18 cellular contexts compared by ENCODE assay signal in genomic region chr2:200130762-200131166, GRCh38.
DNase-seq lines count a peak whose midpoint lies in the region; ATAC-seq, FAIRE-seq and TF ChIP-seq lines count a peak whose summit lies in the region.
"Had no signal": no experiment of that assay in that cellular context is flagged by ENCODE, and none has a peak within 500 bp of the region (broad histone marks: within the 10 kb centered on the region; RNA-seq: fewer than 3 reads in every experiment).

No MANE protein-coding gene starts in this region.

- H3K4me3 ChIP-seq in H1 (ENCODE audit: extremely low read depth in 1 of 4, insufficient read depth in 2 of 4, low read depth in 3 of 4, low read length in 4 of 4) (no peak overlapping the region), mesendoderm (ENCODE audit: low read length) (no peak overlapping the region)
- H3K4me3 ChIP-seq: hepatocyte had no signal

- H3K4ac ChIP-seq in H1 (replicated peaks; ENCODE audit: insufficient read length, low read depth, low read length) (peak overlapping the region; percentile 80), mesendoderm (ENCODE audit: low read depth, low read length) (no peak overlapping the region)

- H3K9ac ChIP-seq in H1 (replicated peaks in 1 of 4; ENCODE audit: extremely low read depth in 1 of 4, low read depth in 3 of 4, low read length in 3 of 4) (no peak overlapping the region), mesendoderm (ENCODE audit: low read length) (no peak overlapping the region)
- H3K9ac ChIP-seq: KMS-11 had no signal

- no peak overlapping the region for H2BK20ac ChIP-seq in H1 (ENCODE audit: low read length)

- H3K36me3 ChIP-seq in H1 (ENCODE audit: control insufficient read depth in 2 of 4, insufficient read depth in 4 of 4, low read length in 3 of 4) (peaks cover 0 to 9% (median 2%) of the 10 kb centered on the region in 4 experiments; a peak in 3 of 8 replicates), mesendoderm (ENCODE audit: control insufficient read depth, insufficient read depth, low read length) (no peaks in the 10 kb centered on the region)

- H2BK15ac ChIP-seq in H1 (ENCODE audit: low read length) (no peak overlapping the region), mesendoderm (replicated peaks; ENCODE audit: low read depth) (no peak overlapping the region)

- H3K56ac ChIP-seq in H1 (replicated peaks; ENCODE audit: insufficient read length, low read depth, low read length) (no peak overlapping the region), mesendoderm (ENCODE audit: low read length) (peak overlapping the region; percentile 67)

- no peaks in the 10 kb centered on the region for H3K23me2 ChIP-seq in H1 (ENCODE audit: low read depth, low read length)

- 68% methylated on average over 5 of the region's 5 CpGs; no CpG with 5 or more reads in 1 of the 2 experiments for WGBS in H1 (ENCODE audit: extremely low coverage in 1 of 2, insufficient coverage in 1 of 2, insufficient read length in 1 of 2, insufficient replicate concordance in 2 of 2, low coverage in 1 of 2, low lambda C conversion rate in 2 of 2, missing lambda C conversion rate in 1 of 2), 2 experiments
- no CpG with 5 or more reads among the region's 5 CpGs for WGBS in mesendoderm (ENCODE audit: extremely low coverage, insufficient coverage, low lambda C conversion rate)

- H3K4me1 ChIP-seq in H1 (replicated peaks in 1 of 4; ENCODE audit: control insufficient read depth in 3 of 4, insufficient read depth in 4 of 4, low read length in 3 of 4): peaks cover 0 to under 1% (median 0%) of the 10 kb centered on the region in 4 experiments; a peak in 2 of 7 replicates
- peaks cover 2% of the 10 kb centered on the region for H3K4me1 ChIP-seq in mesendoderm (ENCODE audit: control insufficient read depth, low read depth, low read length)

- no peaks in the 10 kb centered on the region for H3K27me3 ChIP-seq in H1 (replicated peaks in 1 of 4; ENCODE audit: control insufficient read depth in 3 of 4, extremely low read depth in 1 of 4, insufficient read depth in 3 of 4, low read length in 3 of 4)
- no peaks in the 10 kb centered on the region for H3K27me3 ChIP-seq in mesendoderm (ENCODE audit: insufficient read depth, low read length, poor library complexity)
- H3K27me3 ChIP-seq: hepatocyte had no signal

- H3K18ac ChIP-seq in H1 (ENCODE audit: extremely low read depth, low read length): no peak overlapping the region
- no peak overlapping the region for H3K18ac ChIP-seq in mesendoderm (ENCODE audit: low read length)

- H3K79me2 ChIP-seq in H1 (ENCODE audit: control insufficient read depth in 1 of 2, insufficient read depth in 2 of 2, low read length in 2 of 2) (no peaks in the 10 kb centered on the region), mesendoderm (ENCODE audit: control insufficient read depth, insufficient read depth, low read length) (no peaks in the 10 kb centered on the region)
- H3K79me2 ChIP-seq: hepatocyte had no signal

- H3K9me3 ChIP-seq in H1 (ENCODE audit: insufficient read depth in 2 of 2, low read depth in 1 of 2, low read length in 1 of 2): peaks cover 15 to 16% of the 10 kb centered on the region in 2 experiments

- CTCF ChIA-PET in H1 (lab: Charles Lee; ENCODE audit: partially characterized antibody): interaction anchor here (0.6 to 2.0 kb wide), 5 partner anchors 8 to 340 kb away, joined by 3 to 5 read pairs (median 4); no protein-coding TSS in a partner anchor

- H3K23ac ChIP-seq in H1 (ENCODE audit: insufficient read length) (no peak overlapping the region), mesendoderm (ENCODE audit: low read length) (no peak overlapping the region)

- no peak overlapping the region for H2AK5ac ChIP-seq in H1 (ENCODE audit: low read depth, low read length)
- H2AK5ac ChIP-seq in mesendoderm (ENCODE audit: low read length): no peak overlapping the region

- DNase-seq in EL: peak; percentile 11
- DNase-seq in NCI-H748 treated with DMSO at 0.1 percent for 48 hours (lab: John Stamatoyannopoulos, UW): peak; percentile 26
- DNase-seq in H1 (ENCODE audit: low read depth in 1 of 2, low spot score in 2 of 2): no peak
- peak; percentile 82 for DNase-seq in mesendoderm
- DNase-seq in GM03348 (ENCODE audit: low spot score): no peak
- DNase-seq: activated effector memory CD4-positive, alpha-beta T cell treated with Interleukin-2 at 50 U/mL for 16 hours; amniotic stem cell; naive thymus-derived CD4-positive, alpha-beta T cell; NCI-H187 treated with DMSO at 0.1 percent for 48 hours; NCI-H524; RPMI8226; stimulated activated CD4-positive, alpha-beta T cell treated with anti-CD3 and anti-CD28 coated beads, Interleukin-15, amount 100 ng/mL, for 24 hours had no signal

- FAIRE-seq in H1 (lab: Jason Lieb, UNC): no peak

- H2BK5ac ChIP-seq in H1 (ENCODE audit: low read depth, low read length) (0 out of 2 replicates have a peak overlapping the region, but pooled peaks have one; percentile 1), mesendoderm (ENCODE audit: low read length) (peak overlapping the region; percentile 51)

- no peak overlapping the region for H2AFZ ChIP-seq in H1 (ENCODE audit: low read length)
- H2AFZ ChIP-seq: hepatocyte had no signal

- H2BK12ac ChIP-seq in H1 (ENCODE audit: low read depth, low read length): no peak overlapping the region

- no peaks in the 10 kb centered on the region for H4K20me1 ChIP-seq in H1 (replicated peaks in 1 of 2; ENCODE audit: control insufficient read depth in 1 of 2, insufficient read depth in 2 of 2, low read length in 2 of 2)

- H3K79me1 ChIP-seq in H1 (ENCODE audit: low read depth, low read length) (no peaks in the 10 kb centered on the region), mesendoderm (ENCODE audit: low read length) (no peaks in the 10 kb centered on the region)

- no peak overlapping the region for H3K27ac ChIP-seq in H1 (ENCODE audit: low read depth, low read length)
- H3K27ac ChIP-seq in mesendoderm (ENCODE audit: low read depth, low read length): no peak overlapping the region
- H3K27ac ChIP-seq: hepatocyte, KMS-11, VCaP had no signal

- no peak for TF ChIP-seq RAD21 in H1 (IDR thresholded peaks at IDR 0.05 in 1 of 2, conservative IDR thresholded peaks at IDR 0.05 in 1 of 2; ENCODE audit: low read depth in 2 of 2, low read length in 2 of 2)

- H2BK120ac ChIP-seq in H1 (replicated peaks; ENCODE audit: low read depth, low read length) (no peak overlapping the region), mesendoderm (ENCODE audit: low read depth, low read length) (no peak overlapping the region)

- H4K5ac ChIP-seq in H1 (ENCODE audit: insufficient read length, low read depth, low read length): no peak overlapping the region
- no peak overlapping the region for H4K5ac ChIP-seq in mesendoderm (ENCODE audit: low read length)

- TF ChIP-seq POLR2A in H1 (IDR thresholded peaks at IDR 0.05; ENCODE audit: control extremely low read depth in 1 of 2, low read depth in 2 of 2, low read length in 2 of 2): no peak

- H3K14ac ChIP-seq in H1 (ENCODE audit: insufficient read length): no peak overlapping the region

- no peak overlapping the region for H4K91ac ChIP-seq in H1 (replicated peaks; ENCODE audit: insufficient read length, low read length)

- POLR2A ChIA-PET in H1 (lab: Charles Lee; ENCODE audit: partially characterized antibody): no interaction called here

- TF ChIP-seq EP300 in H1 (IDR thresholded peaks at IDR 0.05; ENCODE audit: borderline replicate concordance in 1 of 2, low read depth in 2 of 2, low read length in 2 of 2): no peak

- no peak for ATAC-seq in HG03442 (IDR thresholded peaks at IDR 0.05; ENCODE audit: unreplicated experiment)
- no peak for ATAC-seq in HG03457 (IDR thresholded peaks at IDR 0.05; ENCODE audit: unreplicated experiment)
- no peak for ATAC-seq in GM21786 (IDR thresholded peaks at IDR 0.05; ENCODE audit: unreplicated experiment)
- ATAC-seq: naive thymus-derived CD4-positive, alpha-beta T cell had no signal

- no peak for TF ChIP-seq CTCF in H1 (IDR thresholded peaks at IDR 0.05; ENCODE audit: control extremely low read depth in 1 of 3, insufficient read depth in 1 of 3, low read depth in 1 of 3, low read length in 3 of 3)

- H4K8ac ChIP-seq in H1 (ENCODE audit: extremely low read depth, insufficient read depth, low read length) (no peak overlapping the region; the same call in 1 of the 2 replicates), mesendoderm (ENCODE audit: low read depth, low read length) (no peak overlapping the region)

- no peak overlapping the region for H3K4me2 ChIP-seq in H1 (ENCODE audit: insufficient read depth in 1 of 2, low read depth in 2 of 2, low read length in 2 of 2)
- H3K4me2 ChIP-seq in mesendoderm (ENCODE audit: low read length): no peak overlapping the region
- H3K4me2 ChIP-seq: hepatocyte, KMS-11 had no signal

TF ChIP-seq in H1, 55 proteins besides CTCF, POLR2A, EP300 and RAD21:
- TF ChIP-seq GABPA (IDR thresholded peaks at IDR 0.05; ENCODE audit: borderline replicate concordance, insufficient read depth, low read length): no peak
- TF ChIP-seq TAF1 (IDR thresholded peaks at IDR 0.05; ENCODE audit: low read depth, low read length): no peak
- TF ChIP-seq TBP (IDR thresholded peaks at IDR 0.05; ENCODE audit: low read depth, low read length): no peak
- TF ChIP-seq FOSL1 (IDR thresholded peaks at IDR 0.05; ENCODE audit: insufficient read depth, low read depth, low read length): no peak
- TF ChIP-seq CBX8 (IDR thresholded peaks at IDR 0.05; ENCODE audit: borderline replicate concordance, low read depth, low read length): no peak
- no peak for TF ChIP-seq CEBPB (IDR thresholded peaks at IDR 0.05; ENCODE audit: low read depth, low read length)

Comparison
In these comparisons a context has a peak if more than half of its experiments do, and no peak if none do; other contexts are left out.
1. DNase-seq: peak in EL (single experiment), NCI-H748 treated with DMSO at 0.1 percent for 48 hours (single experiment) and mesendoderm (single experiment); none in H1 (0 of 2) and GM03348 (single experiment).